ENCODE assay signal across 12 cellular contexts in the genomic region with DNA sequence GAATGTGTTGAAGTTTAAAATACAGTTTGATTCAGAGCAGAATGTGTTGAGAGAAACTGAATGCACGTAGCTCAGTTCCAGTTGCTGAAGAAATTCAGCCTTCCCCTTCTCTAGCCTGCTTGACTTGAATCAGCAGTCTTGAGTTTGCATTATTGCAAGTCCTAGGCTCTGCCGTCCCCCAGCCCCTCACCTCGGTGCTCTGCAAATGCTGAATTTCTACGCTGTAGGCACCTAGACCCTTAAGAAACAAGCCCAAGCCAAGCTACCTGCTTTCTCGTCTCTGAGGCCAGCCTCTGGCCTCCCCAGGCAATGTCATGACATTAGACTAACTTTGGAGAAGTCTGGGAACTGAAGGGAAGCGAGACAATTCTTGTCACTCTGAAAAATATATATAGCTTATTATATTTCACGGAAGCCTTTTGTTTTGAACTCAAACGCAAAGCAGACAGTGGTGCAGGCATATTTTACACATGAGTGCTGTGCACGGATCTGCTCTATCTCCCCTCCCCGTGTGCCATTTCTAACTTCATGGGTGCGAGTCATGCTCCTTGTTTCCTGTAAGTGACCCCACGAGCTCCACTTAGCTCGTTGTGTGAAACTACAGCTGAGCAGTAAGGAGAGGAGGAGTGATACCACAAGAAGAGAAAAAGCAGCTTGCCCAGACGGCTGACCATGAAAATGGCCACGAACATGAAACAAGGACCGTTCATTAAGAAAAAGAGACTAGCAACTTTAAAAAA.
DNase-seq lines count a peak whose midpoint lies in the region; ATAC-seq, FAIRE-seq and TF ChIP-seq lines count a peak whose summit lies in the region.
"Had no signal": no experiment of that assay in that cellular context is flagged by ENCODE, and none has a peak within 500 bp of the region (broad histone marks: within the 10 kb centered on the region; RNA-seq: fewer than 3 reads in every experiment).

No MANE protein-coding gene starts in this region.

- no peaks in the 10 kb centered on the region for H3K9me3 ChIP-seq in Loucy (ENCODE audit: insufficient read depth, low read depth, low read length)
- no peaks in the 10 kb centered on the region for H3K9me3 ChIP-seq in K562 (replicated peaks; ENCODE audit: control insufficient read depth, insufficient read depth, low read depth, low read length)
- no peaks in the 10 kb centered on the region for H3K9me3 ChIP-seq in smooth muscle cell (replicated peaks; ENCODE audit: low read depth)
- H3K9me3 ChIP-seq in vagina = no peaks in the 10 kb centered on the region

- BruUV-seq in K562 (replicated peaks; lab: Mats Ljungman, UMichigan) = no TSS peak

- H3K79me2 ChIP-seq in Loucy (ENCODE audit: insufficient read depth, low read length) (no peaks in the 10 kb centered on the region), K562 (ENCODE audit: control insufficient read depth, insufficient read depth, low read length) (no peaks in the 10 kb centered on the region), smooth muscle cell (ENCODE audit: low read depth) (no peaks in the 10 kb centered on the region)

- H3K9me1 ChIP-seq in K562 (ENCODE audit: control insufficient read depth, insufficient read depth, low read length) = no peaks in the 10 kb centered on the region

- FAIRE-seq in K562 (lab: Jason Lieb, UNC) = no peak

- no peak for TF ChIP-seq RAD21 in K562 (CRISPR knock-in tag; conservative IDR thresholded peaks at IDR 0.05 in 1 of 2, IDR thresholded peaks at IDR 0.05 in 1 of 2)

- H3K4me3 Mint-ChIP-seq in activated T-cell treated with anti-CD3 and anti-CD28 coated beads, Interleukin-2, amount 50 U/mL, for 24 hours = peak overlapping the region; percentile 11
- H3K4me3 Mint-ChIP-seq: mesothelial cell of epicardium had no signal

- TF ChIP-seq POLR2A in K562 (conservative IDR thresholded peaks at IDR 0.05) (no peak), vagina (IDR thresholded peaks at IDR 0.05) (no peak)

- in situ Hi-C loops in K562 (cut with MboI) = no loop called here

- POLR2A ChIA-PET in K562 (lab: Yijun Ruan, JAX) = interaction anchor here (0.9 to 1.3 kb wide), 3 partner anchors 13 to 17 kb away, joined by 3 to 4 read pairs (median 3); no protein-coding TSS in a partner anchor

- H4K20me1 ChIP-seq in Loucy (ENCODE audit: insufficient read depth, low read length, poor library complexity, severe bottlenecking) (no peaks in the 10 kb centered on the region), K562 (replicated peaks; ENCODE audit: control insufficient read depth, insufficient read depth, low read length) (0 out of 2 replicates have a peak, but pooled peaks cover 3% of the 10 kb centered on the region), smooth muscle cell (ENCODE audit: low read depth) (no peaks in the 10 kb centered on the region)

- no peak for TF ChIP-seq EP300 in K562 (IDR thresholded peaks at IDR 0.05; ENCODE audit: low read length)

- H2AFZ ChIP-seq in Loucy (ENCODE audit: low read length) (peak overlapping the region; percentile 57), K562 (ENCODE audit: low read depth, low read length) (no peak overlapping the region; the same call in 1 of the 2 replicates), smooth muscle cell (ENCODE audit: low read depth) (peak overlapping the region; percentile 75)

- H3K4me2 ChIP-seq in Loucy (ENCODE audit: low read depth, low read length, poor library complexity, severe bottlenecking) (peak overlapping the region; percentile 39), K562 (ENCODE audit: insufficient read depth, low read length) (no peak overlapping the region), smooth muscle cell (peak overlapping the region; percentile 76)

- no peak for DNase-seq in activated T-cell treated with anti-CD3 and anti-CD28 coated beads, Interleukin-2, amount 50 U/mL, for 24 hours
- no peak for DNase-seq in activated T-cell treated with anti-CD3 and anti-CD28 coated beads, Interleukin-2, amount 50 U/mL, for 1 hour
- no peak for DNase-seq in K562 (ENCODE audit: extremely low read depth in 1 of 4, low spot score in 3 of 4)
- DNase-seq in smooth muscle cell (lab: John Stamatoyannopoulos, UW; ENCODE audit: unreplicated experiment) = no peak
- DNase-seq in effector CD8-positive, alpha-beta T cell (lab: John Stamatoyannopoulos, UW) = no peak
- no peak for DNase-seq in vagina (ENCODE audit: extremely low spot score in 2 of 2)
- DNase-seq: effector CD4-positive, alpha-beta T cell; OCI-M1; retina had no signal

- H3K27me3 ChIP-seq in Loucy (ENCODE audit: insufficient read depth, low read length, poor library complexity, severe bottlenecking) = no peaks in the 10 kb centered on the region
- H3K27me3 ChIP-seq in K562 (ENCODE audit: control insufficient read depth in 2 of 2, insufficient read depth in 2 of 2, low read length in 2 of 2) = peaks cover 37 to 42% of the 10 kb centered on the region in 2 experiments
- H3K27me3 ChIP-seq in smooth muscle cell (ENCODE audit: low read depth) = no peaks in the 10 kb centered on the region
- H3K27me3 ChIP-seq in vagina = no peaks in the 10 kb centered on the region

- intact Hi-C loops in K562 (cut with micrococcal nuclease) (no loop called here), vagina (cut with DNase I) (no loop called here)

- no peaks in the 10 kb centered on the region for H3K9me3 Mint-ChIP-seq in activated T-cell treated with anti-CD3 and anti-CD28 coated beads, Interleukin-2, amount 50 U/mL, for 24 hours
- H3K9me3 Mint-ChIP-seq: mesothelial cell of epicardium had no signal

- peaks cover 2% of the 10 kb centered on the region for H3K36me3 Mint-ChIP-seq in activated T-cell treated with anti-CD3 and anti-CD28 coated beads, Interleukin-2, amount 50 U/mL, for 24 hours (ENCODE audit: low read depth)
- H3K36me3 Mint-ChIP-seq: mesothelial cell of epicardium had no signal

- H3K4me3 ChIP-seq in Loucy (ENCODE audit: low read length, poor library complexity, severe bottlenecking) (no peak overlapping the region), K562 (no peak overlapping the region), smooth muscle cell (no peak overlapping the region), vagina (no peak overlapping the region)

- WGBS in K562 (ENCODE audit: insufficient coverage, low coverage, missing lambda C conversion rate) = 5% methylated on average over 16 of the region's 16 CpGs
- WGBS in smooth muscle cell (ENCODE audit: low lambda C conversion rate) = 54% methylated on average over 16 of the region's 16 CpGs

- H3K27me3 Mint-ChIP-seq in activated T-cell treated with anti-CD3 and anti-CD28 coated beads, Interleukin-2, amount 50 U/mL, for 24 hours = peaks cover 4% of the 10 kb centered on the region

- peaks cover 95% of the 10 kb centered on the region for H3K4me1 Mint-ChIP-seq in activated T-cell treated with anti-CD3 and anti-CD28 coated beads, Interleukin-2, amount 50 U/mL, for 24 hours (ENCODE audit: low read depth)

- TF ChIP-seq CTCF in Loucy (conservative IDR thresholded peaks at IDR 0.05; ENCODE audit: low read length) (no peak), K562 (IDR thresholded peaks at IDR 0.05 in 2 of 3, conservative IDR thresholded peaks at IDR 0.05 in 1 of 3; ENCODE audit: insufficient read depth in 2 of 3, low read depth in 1 of 3, low read length in 3 of 3) (no peak), smooth muscle cell (IDR thresholded peaks at IDR 0.05; ENCODE audit: borderline replicate concordance, insufficient read depth, poor library complexity, severe bottlenecking) (no peak), vagina (IDR thresholded peaks at IDR 0.05) (no peak)

- H3F3A ChIP-seq in Loucy (ENCODE audit: low read depth) (no peaks in the 10 kb centered on the region), smooth muscle cell (ENCODE audit: low read depth) (no peaks in the 10 kb centered on the region)

- H3K9ac ChIP-seq in Loucy (ENCODE audit: low read depth, low read length, poor library complexity, severe bottlenecking) (no peak overlapping the region), K562 (ENCODE audit: insufficient read depth in 1 of 2, low read depth in 2 of 2, low read length in 2 of 2) (no peak overlapping the region), smooth muscle cell (ENCODE audit: low read depth) (no peak overlapping the region)

- H3K36me3 ChIP-seq in Loucy (ENCODE audit: insufficient read depth, low read length) = no peaks in the 10 kb centered on the region
- no peaks in the 10 kb centered on the region for H3K36me3 ChIP-seq in K562 (ENCODE audit: control insufficient read depth, insufficient read depth, low read length)
- H3K36me3 ChIP-seq in smooth muscle cell (ENCODE audit: low read depth) = no peaks in the 10 kb centered on the region
- H3K36me3 ChIP-seq in vagina = no peaks in the 10 kb centered on the region

- no peaks in the 10 kb centered on the region for H3K9me2 ChIP-seq in Loucy (replicated peaks; ENCODE audit: low read depth, low read length)

- H3K27ac ChIP-seq in K562 (ENCODE audit: extremely low read depth, low read depth, low read length) = no peak overlapping the region
- peak overlapping the region; percentile 8 for H3K27ac ChIP-seq in smooth muscle cell (ENCODE audit: low read depth)
- H3K27ac ChIP-seq in vagina = no peak overlapping the region

- CTCF ChIA-PET in K562 (lab: Yijun Ruan, JAX; ENCODE audit: low intra/inter-chr PET ratio) = no interaction called here

- H3K27ac Mint-ChIP-seq in activated T-cell treated with anti-CD3 and anti-CD28 coated beads, Interleukin-2, amount 50 U/mL, for 24 hours = peak overlapping the region; percentile 91
- H3K27ac Mint-ChIP-seq: mesothelial cell of epicardium had no signal

- ATAC-seq in K562 (no peak), HG02973 (IDR thresholded peaks at IDR 0.05; ENCODE audit: unreplicated experiment) (no peak)

- peaks cover 50% of the 10 kb centered on the region for H3K4me1 ChIP-seq in Loucy (ENCODE audit: insufficient read depth, low read length, poor library complexity, severe bottlenecking)
- peaks cover 9 to 19% of the 10 kb centered on the region in 2 experiments; a peak in 4 of 5 replicates for H3K4me1 ChIP-seq in K562 (replicated peaks in 1 of 2; ENCODE audit: control insufficient read depth in 2 of 2, insufficient read depth in 2 of 2, low read length in 2 of 2)
- H3K4me1 ChIP-seq in smooth muscle cell (ENCODE audit: low read depth) = peaks cover 17% of the 10 kb centered on the region
- peaks cover 8% of the 10 kb centered on the region for H3K4me1 ChIP-seq in vagina

TF ChIP-seq in K562, 482 proteins besides CTCF, POLR2A, EP300 and RAD21 (continues in another document):
- TF ChIP-seq CBX8 (IDR thresholded peaks at IDR 0.05; ENCODE audit: borderline replicate concordance, extremely low read depth, low read depth, low read length, poor library complexity, severe bottlenecking) = peak; percentile 32
